In the genomic region with DNA sequence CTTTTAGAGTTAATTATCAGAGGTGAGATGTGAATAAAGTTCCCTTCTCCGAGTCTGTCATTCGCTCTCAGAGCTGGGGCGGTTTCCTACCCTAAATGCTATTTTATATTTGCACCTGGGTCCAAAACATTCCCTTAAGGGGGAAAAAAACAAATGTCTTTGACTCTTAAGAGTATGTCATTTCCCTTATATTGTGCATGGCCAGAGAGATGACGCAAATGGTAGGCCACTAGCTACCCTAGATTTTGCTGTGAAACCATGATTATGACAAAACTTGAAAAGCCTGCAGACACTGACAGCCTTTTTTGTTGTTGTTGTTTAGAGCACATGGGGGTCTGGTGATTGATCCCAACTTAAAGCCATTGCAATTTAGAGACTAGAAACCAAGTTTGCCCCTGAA, we compare ENCODE assay signal across 13 cellular contexts. TPM values are rescaled to one million over a fixed set of nuclear protein-coding genes. Genes with fewer than 3 reads are reported as not detected.
"Had no signal": no experiment of that assay in that cellular context is flagged by ENCODE, and none has a peak within 500 bp of the region (broad histone marks: within the 10 kb centered on the region; RNA-seq: fewer than 3 reads in every experiment).

No MANE protein-coding gene starts in this region.

- H3K4me3 ChIP-seq: lung, stomach, thyroid gland had no signal

- H3K9me3 ChIP-seq: stomach, thyroid gland had no signal

- H3K36me3 ChIP-seq: stomach, thyroid gland had no signal

- DNase-seq: activated CD4-positive, alpha-beta T cell treated with anti-CD3 and anti-CD28 coated beads for 48 hours; activated naive CD4-positive, alpha-beta T cell treated with anti-CD3 and anti-CD28 coated beads, Interleukin-2, amount 50 U/mL, for 16 hours; amniotic stem cell; hippocampal formation; stimulated activated CD4-positive, alpha-beta T cell treated with anti-CD3 and anti-CD28 coated beads, Interleukin-4, amount 100 ng/mL, for 24 hours; stomach; thyroid gland had no signal

- H3K27me3 ChIP-seq: stomach, thyroid gland had no signal

- ATAC-seq: WTC11 had no signal

RNA-seq across cellular contexts. Expression of a gene that starts 12.8 kb away (rescaled TPM):
- total RNA-seq: activated T-helper 1 cell treated with anti-CD3 and anti-CD28 coated beads, Interleukin-12 subunit alpha, Interleukin-12 subunit beta, Interleukin-2, Interleukin-4 antibody, amounts not matched to agents 30 ng/mL and 10 ng/mL and 1 ng/mL, durations not matched to agents 14 hours and 24 hours and 36 hours had no signal

RNA-seq across cellular contexts. Expression of a gene that starts 47.7 kb away (rescaled TPM):
- total RNA-seq: activated T-helper 1 cell treated with anti-CD3 and anti-CD28 coated beads, Interleukin-12 subunit alpha, Interleukin-12 subunit beta, Interleukin-2, Interleukin-4 antibody, amounts not matched to agents 30 ng/mL and 10 ng/mL and 1 ng/mL, durations not matched to agents 14 hours and 24 hours and 36 hours; cerebellum; kidney epithelial cell; mononuclear cell; stomach; thyroid gland had no signal
- polyA plus RNA-seq: stomach had no signal
